Comparison of ENCODE assay signal across 8 cellular contexts in the genomic region with DNA sequence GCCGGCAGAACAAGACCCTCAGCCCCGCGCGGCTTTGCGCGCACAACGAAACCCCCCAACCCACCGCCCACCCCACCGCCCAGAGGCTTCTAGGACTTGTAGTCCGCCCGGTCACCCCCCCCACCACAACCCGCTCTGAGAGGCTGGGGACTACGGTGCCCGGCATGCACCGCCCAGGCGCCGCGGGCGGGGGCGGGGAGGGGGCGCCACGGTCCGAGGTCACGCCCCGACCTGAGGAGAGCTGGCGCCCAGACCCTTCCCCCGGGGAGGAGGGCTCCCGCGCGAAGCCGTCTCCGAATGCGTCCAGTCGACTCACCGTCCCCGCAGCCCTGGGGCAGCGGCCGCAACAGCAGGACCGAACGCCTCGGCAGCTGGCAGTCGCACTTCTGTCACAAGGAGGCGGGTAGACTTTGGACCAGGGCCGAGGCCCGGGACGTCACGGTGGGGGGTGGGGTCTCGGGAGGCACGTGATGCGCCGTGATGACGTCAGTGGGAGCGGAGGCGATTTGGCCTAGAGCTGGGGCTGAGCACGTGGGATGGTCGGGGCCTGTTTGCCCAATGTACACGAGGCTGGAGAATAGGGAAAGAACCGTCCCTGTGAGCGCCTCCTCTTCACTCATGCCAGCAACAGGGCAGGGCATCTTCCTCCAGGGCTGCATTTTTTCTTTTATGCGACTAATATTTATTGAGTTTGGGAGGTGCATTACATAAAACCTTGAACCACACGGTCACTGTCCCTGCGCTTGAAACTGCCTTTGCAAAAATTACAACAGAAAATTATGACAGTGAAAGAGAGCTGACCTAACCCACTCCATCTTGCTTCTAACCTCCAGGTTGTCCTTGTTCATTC. TPM values are rescaled to one million over a fixed set of nuclear protein-coding genes. Genes with fewer than 3 reads are reported as not detected.
DNase-seq lines count a peak whose midpoint lies in the region; ATAC-seq and TF ChIP-seq lines count a peak whose summit lies in the region.

A gene (minus strand): TSS at position 388 of the 850 bp plus-strand sequence. CDS start 24,643 bp downstream, outside the sequence.

- intact Hi-C loops in spleen (cut with DNase I; ENCODE audit: low total_unique reads) = no loop called here

- peak; percentile 75 to 90 (median 86) for TF ChIP-seq POLR2A in spleen (IDR thresholded peaks at IDR 0.05)

- ATAC-seq in GM18861 (IDR thresholded peaks at IDR 0.05; ENCODE audit: unreplicated experiment) (peak; percentile 77), HG03135 (IDR thresholded peaks at IDR 0.05; ENCODE audit: unreplicated experiment) (peak; percentile 79)

- peak within 1 kb of the TSS; percentile 61 to 93 (median 71) for H3K4me3 ChIP-seq in spleen

- peak; percentile 75 for DNase-seq in A172 (ENCODE audit: low spot score)
- peak; percentile 52 for DNase-seq in NCI-H226
- peak; percentile 91 for DNase-seq in activated CD4-positive, CD25-positive, alpha-beta regulatory T cell treated with anti-CD3 and anti-CD28 coated beads, Interleukin-2, amount 50 U/mL, for 72 hours
- DNase-seq in cerebellar cortex (ENCODE audit: low spot score) = peak; percentile 94
- peak; percentile 93 for DNase-seq in iris pigment epithelial cell (ENCODE audit: low read depth)
- peak; percentile 97 for DNase-seq in spleen

- peaks cover 0 to 11% (median 0%) of the 10 kb centered on the region in 7 donors for H3K27me3 ChIP-seq in spleen (replicated peaks in 1 of 7)

- no peaks in the 10 kb centered on the region for H3K36me3 ChIP-seq in spleen

- peaks cover 0 to 45% (median 19%) of the 10 kb centered on the region in 6 donors for H3K4me1 ChIP-seq in spleen

- 6 to 20% (median 7%) methylated on average over 16 to 62 of the region's 62 CpGs for WGBS in spleen, 5 donors

- TF ChIP-seq CTCF in spleen (IDR thresholded peaks at IDR 0.05 in 8 of 11, conservative IDR thresholded peaks at IDR 0.05 in 3 of 11) = peak in 8 of 11 experiments; percentile 17 to 51 (median 42)

- H3K27ac ChIP-seq in spleen = peak within 1 kb of the TSS; percentile 76 to 97 (median 86)

- peaks cover 0 to 17% (median 8%) of the 10 kb centered on the region in 8 donors for H3K9me3 ChIP-seq in spleen

RNA-seq across cellular contexts. Expression of the gene that starts here (rescaled TPM):
- total RNA-seq in A172 (2014; rRNA removed; shearing (Covaris generic)) = 8.5 and 9.8 TPM in 2 replicates
- 10 to 100 TPM; 17.8 to 26.9 (median 21.8) TPM for total RNA-seq in spleen
- 10 to 100 TPM in 2 of 3 donors, 1 to 10 TPM in 1; 9.6 to 13.8 (median 12.1) TPM for polyA plus RNA-seq in spleen

Comparison
In these comparisons a context has a peak if more than half of its experiments do, and no peak if none do; other contexts are left out.
1. Peak in every context shown above with its lines: DNase-seq, ATAC-seq, H3K4me3 ChIP-seq and H3K27ac ChIP-seq.